In the genomic region with DNA sequence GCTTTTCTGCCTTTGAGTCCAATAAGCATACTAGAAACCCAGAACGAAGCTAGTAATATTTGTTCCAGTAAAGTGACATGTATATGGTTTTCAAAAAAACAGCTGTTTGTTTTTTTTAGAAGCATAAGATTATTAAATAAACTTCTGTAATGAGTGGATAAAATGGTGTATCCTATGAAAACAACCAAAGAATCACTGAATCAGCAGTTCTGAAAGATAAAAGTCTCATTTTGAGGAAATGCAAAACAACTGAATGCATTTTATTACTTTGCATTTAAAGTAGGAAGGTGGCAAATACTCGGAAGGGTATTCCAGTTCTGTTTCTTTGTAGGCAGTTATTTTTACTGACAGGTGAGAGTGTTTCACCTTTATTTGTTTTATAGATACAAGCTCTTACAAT, we compare ENCODE assay signal across 33 cellular contexts.
"Had no signal": no experiment of that assay in that cellular context is flagged by ENCODE, and none has a peak within 500 bp of the region (broad histone marks: within the 10 kb centered on the region; RNA-seq: fewer than 3 reads in every experiment).

No MANE protein-coding gene starts in this region.

- H3K4me3 ChIP-seq: adrenal gland, body of pancreas, breast epithelium had no signal

- H3K27ac ChIP-seq: adrenal gland, body of pancreas, brain microvascular endothelial cell, breast epithelium, VCaP had no signal

- FAIRE-seq: astrocyte had no signal

- H3K4me1 ChIP-seq: adrenal gland, body of pancreas, breast epithelium had no signal

- H3K36me3 ChIP-seq: adrenal gland, brain microvascular endothelial cell, breast epithelium had no signal

- ATAC-seq: activated CD8-positive, alpha-beta T cell treated with anti-CD3 and anti-CD28 coated beads for 36 hours; activated naive CD4-positive, alpha-beta T cell treated with anti-CD3 and anti-CD28 coated beads, Interleukin-2, amount 50 U/mL, for 72 hours; activated T-cell treated with anti-CD3 and anti-CD28 coated beads, Interleukin-2, amount 50 U/mL, for 4 hours; activated T-cell treated with anti-CD3 and anti-CD28 coated beads, Interleukin-2, amount 50 U/mL, for 72 hours; activated T-helper 17 cell treated with anti-CD3 and anti-CD28 coated beads, Interleukin-2, amount 50 U/mL, for 72 hours; body of pancreas had no signal

- H3K27me3 ChIP-seq: adrenal gland, body of pancreas, brain microvascular endothelial cell, breast epithelium had no signal

- H3K9me3 ChIP-seq: adrenal gland, body of pancreas, breast epithelium had no signal

- DNase-seq: activated B cell treated with CpG ODN at 0.5 μM for 24 hours; activated CD4-positive, alpha-beta memory T cell treated with anti-CD3 and anti-CD28 coated beads for 36 hours; activated CD4-positive, alpha-beta T cell treated with anti-CD3 and anti-CD28 coated beads for 4 hours; activated CD4-positive, alpha-beta T cell treated with anti-CD3 and anti-CD28 coated beads, Interleukin-2, amount 10 ng/mL, durations not matched to agents 24 days and 14 days; activated CD4-positive, alpha-beta T cell treated with anti-CD3 and anti-CD28 coated beads, Interleukin-2, amount 50 U/mL, for 1 hour; activated CD4-positive, alpha-beta T cell treated with anti-CD3 and anti-CD28 coated beads, Interleukin-2, amount 50 U/mL, for 4 hours; activated CD4-positive, CD25-positive, alpha-beta regulatory T cell treated with anti-CD3 and anti-CD28 coated beads, Interleukin-2, amount 50 U/mL, for 72 hours; activated CD8-positive, alpha-beta memory T cell treated with anti-CD3 and anti-CD28 coated beads, Interleukin-2, amount 50 U/mL, for 4 hours; activated CD8-positive, alpha-beta T cell treated with anti-CD3 and anti-CD28 coated beads for 36 hours; activated effector memory CD4-positive, alpha-beta T cell treated with anti-CD3 and anti-CD28 coated beads, Interleukin-2, amount 50 U/mL, for 16 hours; activated gamma-delta T cell treated with Interleukin-2 at 50 U/mL for 16 hours; activated naive CD4-positive, alpha-beta T cell; activated naive CD4-positive, alpha-beta T cell treated with anti-CD3 and anti-CD28 coated beads for 36 hours; activated naive CD4-positive, alpha-beta T cell treated with anti-CD3 and anti-CD28 coated beads, Interleukin-2, amount 50 U/mL, for 16 hours; activated naive CD8-positive, alpha-beta T cell treated with anti-CD3 and anti-CD28 coated beads for 36 hours; activated T-cell treated with anti-CD3 and anti-CD28 coated beads for 4 hours; activated T-cell treated with anti-CD3 and anti-CD28 coated beads, Interleukin-2, amount 50 U/mL, for 1 hour; activated T-cell treated with anti-CD3 and anti-CD28 coated beads, Interleukin-2, amount 50 U/mL, for 4 hours; activated T-cell treated with anti-CD3 and anti-CD28 coated beads, Interleukin-2, amount 50 U/mL, for 72 hours; adrenal gland; amniotic stem cell; aorta; body of pancreas; brain microvascular endothelial cell; central memory CD4-positive, alpha-beta T cell; T-helper 1 cell; T-helper 2 cell; T-helper 9 cell had no signal
